8 cellular contexts compared by ENCODE assay signal in the genomic region with DNA sequence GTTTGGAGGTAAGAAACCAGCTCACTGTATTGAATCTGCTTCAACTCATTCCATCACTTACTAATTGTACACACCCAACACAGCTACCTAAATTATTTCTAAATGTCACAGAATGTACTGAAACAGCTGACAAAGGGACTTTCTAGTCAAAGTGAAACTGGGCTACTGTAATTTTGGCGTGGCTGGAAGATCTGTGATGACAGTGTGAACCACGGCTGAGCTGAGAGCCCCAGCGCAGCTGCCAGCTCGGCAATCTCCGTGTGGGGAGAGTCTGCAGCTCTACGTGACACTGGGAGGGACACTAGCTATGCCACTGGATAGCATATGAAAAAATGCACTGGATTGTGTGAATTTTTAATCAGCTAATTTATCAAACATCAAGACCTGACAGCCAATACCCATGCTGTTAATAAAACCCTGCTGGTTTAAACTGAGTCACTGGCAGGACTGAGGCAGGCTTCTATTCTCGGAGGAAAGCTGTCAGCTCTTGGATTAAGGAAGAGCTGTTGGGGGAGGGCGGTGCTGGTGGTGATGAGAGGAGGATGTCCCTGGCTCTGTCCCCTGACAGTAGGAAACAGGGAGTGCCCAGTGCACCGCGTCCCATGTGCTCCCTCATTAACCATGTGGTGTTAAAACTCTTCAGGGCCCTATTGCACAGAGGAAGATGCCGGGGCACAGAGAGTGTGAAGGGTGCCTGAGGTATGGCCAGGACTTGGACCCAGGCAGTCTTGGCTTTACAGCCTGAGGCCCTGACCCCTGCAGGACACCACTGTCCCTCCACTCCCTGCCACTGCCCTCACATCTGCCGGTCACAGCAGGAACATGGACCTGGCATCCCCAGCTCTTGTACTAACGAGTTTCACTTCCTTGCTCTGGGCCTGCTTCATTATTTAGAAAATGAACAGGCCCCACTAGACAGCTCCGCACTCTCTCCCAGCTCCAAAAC. TPM values are rescaled to one million over a fixed set of nuclear protein-coding genes. Genes with fewer than 3 reads are reported as not detected.
DNase-seq lines count a peak whose midpoint lies in the region; ATAC-seq, FAIRE-seq and TF ChIP-seq lines count a peak whose summit lies in the region.

No MANE protein-coding gene starts in this region.

- H3K4me1 Mint-ChIP-seq in activated CD4-positive, alpha-beta memory T cell treated with anti-CD3 and anti-CD28 coated beads for 36 hours (ENCODE audit: low read depth): peaks cover 30% of the 10 kb centered on the region

- peaks cover 34% of the 10 kb centered on the region for H3K36me3 ChIP-seq in ACC112 (ENCODE audit: insufficient read depth, low read length)
- H3K36me3 ChIP-seq in right lobe of liver: peaks cover 0 to 36% (median 11%) of the 10 kb centered on the region in 4 donors
- peaks cover 0 to 25% of the 10 kb centered on the region in 2 donors for H3K36me3 ChIP-seq in vagina

- no peaks in the 10 kb centered on the region for H3K9me3 Mint-ChIP-seq in activated CD4-positive, alpha-beta memory T cell treated with anti-CD3 and anti-CD28 coated beads for 36 hours

- H3K4me3 Mint-ChIP-seq in activated CD4-positive, alpha-beta memory T cell treated with anti-CD3 and anti-CD28 coated beads for 36 hours: no peak overlapping the region

- H3K4me3 ChIP-seq in ACC112 (ENCODE audit: low read depth, low read length) (peak overlapping the region; percentile 60), right lobe of liver (no peak overlapping the region), vagina (peak overlapping the region in 1 of 2 donors; percentile 5)

- POLR2A ChIA-PET in activated CD4-positive, alpha-beta memory T cell treated with anti-CD3 and anti-CD28 coated beads for 36 hours (lab: Charles Lee): interaction anchor here (1.4 to 1.5 kb wide), 2 partner anchors 14 to 27 kb away, joined by 4 to 10 read pairs; partner anchors contain the start of gene SLC15A4

- H3K4me1 ChIP-seq in ACC112 (ENCODE audit: control insufficient read depth, insufficient read depth, low read length, unreplicated experiment): peaks cover 36% of the 10 kb centered on the region
- peaks cover 0 to 19% (median 6%) of the 10 kb centered on the region in 4 donors for H3K4me1 ChIP-seq in right lobe of liver
- H3K4me1 ChIP-seq in vagina: peaks cover 34% of the 10 kb centered on the region

- H3K27me3 ChIP-seq in ACC112 (ENCODE audit: insufficient read depth, low read length): no peaks in the 10 kb centered on the region
- no peaks in the 10 kb centered on the region for H3K27me3 ChIP-seq in right lobe of liver
- H3K27me3 ChIP-seq in vagina: no peaks in the 10 kb centered on the region

- no peak overlapping the region for H2AFZ ChIP-seq in ACC112 (ENCODE audit: low read length, unreplicated experiment)

- DNase-seq in activated CD4-positive, alpha-beta memory T cell treated with anti-CD3 and anti-CD28 coated beads for 36 hours: peak; percentile 46
- peak in 1 of 3 donors; percentile 63 for DNase-seq in right lobe of liver
- no peak for DNase-seq in vagina (ENCODE audit: extremely low spot score in 2 of 2)
- no peak for DNase-seq in frontal cortex (ENCODE audit: low spot score in 2 of 2)
- no peak for DNase-seq in KG1 (lab: John Stamatoyannopoulos, UW)

- H3K79me2 ChIP-seq in ACC112 (ENCODE audit: control insufficient read depth, insufficient read depth, low read length, unreplicated experiment): peaks cover 67% of the 10 kb centered on the region

- H3K27ac Mint-ChIP-seq in activated CD4-positive, alpha-beta memory T cell treated with anti-CD3 and anti-CD28 coated beads for 36 hours: no peak overlapping the region

- peak overlapping the region; percentile 5 for H3K27ac ChIP-seq in ACC112 (ENCODE audit: low read depth, low read length)
- H3K27ac ChIP-seq in right lobe of liver: peak overlapping the region; percentile 19 to 53 (median 35)
- H3K27ac ChIP-seq in vagina: peak overlapping the region; percentile 61

- no peak for TF ChIP-seq CTCF in right lobe of liver (IDR thresholded peaks at IDR 0.05)
- no peak for TF ChIP-seq CTCF in vagina (IDR thresholded peaks at IDR 0.05)

- TF ChIP-seq POLR2A in right lobe of liver (IDR thresholded peaks at IDR 0.05): no peak
- no peak for TF ChIP-seq POLR2A in vagina (IDR thresholded peaks at IDR 0.05)

- CTCF ChIA-PET in activated CD4-positive, alpha-beta memory T cell treated with anti-CD3 and anti-CD28 coated beads for 36 hours (lab: Charles Lee): interaction anchor here (0.9 to 1.3 kb wide), 3 partner anchors 11 to 1204 kb away, joined by 3 to 4 read pairs (median 3); no protein-coding TSS in a partner anchor

- FAIRE-seq in frontal cortex (lab: Jason Lieb, UNC): no peak

- no peaks in the 10 kb centered on the region for H3K27me3 Mint-ChIP-seq in activated CD4-positive, alpha-beta memory T cell treated with anti-CD3 and anti-CD28 coated beads for 36 hours

- 14% methylated on average over 13 of the region's 14 CpGs for WGBS in right lobe of liver (ENCODE audit: insufficient coverage, low coverage, low lambda C conversion rate, missing lambda C conversion rate)

- H3K36me3 Mint-ChIP-seq in activated CD4-positive, alpha-beta memory T cell treated with anti-CD3 and anti-CD28 coated beads for 36 hours: peaks cover 51% of the 10 kb centered on the region

- intact Hi-C loops in activated CD4-positive, alpha-beta memory T cell treated with anti-CD3 and anti-CD28 coated beads for 36 hours (cut with micrococcal nuclease): loop anchor here (2.0 kb wide), 2 partner anchors 14 to 28 kb away; no protein-coding TSS in a partner anchor
- intact Hi-C loops in right lobe of liver (cut with DNase I) (no loop called here), vagina (cut with DNase I) (no loop called here)

- ATAC-seq in GM18861 (IDR thresholded peaks at IDR 0.05; ENCODE audit: unreplicated experiment) (peak; percentile 87), HG03039 (IDR thresholded peaks at IDR 0.05; ENCODE audit: unreplicated experiment) (peak; percentile 73), right lobe of liver (peak; percentile 71 to 83 (median 78))

- H3K9me3 ChIP-seq in right lobe of liver: no peaks in the 10 kb centered on the region
- H3K9me3 ChIP-seq in vagina: no peaks in the 10 kb centered on the region

RNA-seq across cellular contexts. Expression of gene SLC15A4, which starts 13.3 kb away (rescaled TPM):
- total RNA-seq in activated CD4-positive, alpha-beta memory T cell treated with anti-CD3 and anti-CD28 coated beads for 36 hours: 10 to 100 TPM; 15.5 to 19.3 TPM
- 10 to 100 TPM; 10.7 to 49.2 (median 25.5) TPM for total RNA-seq in right lobe of liver
- total RNA-seq in vagina: 36.1 TPM
- total RNA-seq in frontal cortex: 23.6 TPM

RNA-seq across cellular contexts. Expression of gene GLT1D1, which starts 42.8 kb away (rescaled TPM):
- total RNA-seq in activated CD4-positive, alpha-beta memory T cell treated with anti-CD3 and anti-CD28 coated beads for 36 hours: not detected
- total RNA-seq in right lobe of liver (10 to 100 TPM; 14.9 to 21.9 (median 20.2) TPM), vagina (0.74 TPM), frontal cortex (11.0 TPM)

Comparison
In these comparisons a context has a peak if more than half of its experiments do, and no peak if none do; other contexts are left out.
1. H3K27ac ChIP-seq: peak in every context shown above with its lines; median percentile 61 in vagina; 35 in right lobe of liver; 5 in ACC112.